Comparison of ENCODE assay signal across 1 cellular context in the genomic region with DNA sequence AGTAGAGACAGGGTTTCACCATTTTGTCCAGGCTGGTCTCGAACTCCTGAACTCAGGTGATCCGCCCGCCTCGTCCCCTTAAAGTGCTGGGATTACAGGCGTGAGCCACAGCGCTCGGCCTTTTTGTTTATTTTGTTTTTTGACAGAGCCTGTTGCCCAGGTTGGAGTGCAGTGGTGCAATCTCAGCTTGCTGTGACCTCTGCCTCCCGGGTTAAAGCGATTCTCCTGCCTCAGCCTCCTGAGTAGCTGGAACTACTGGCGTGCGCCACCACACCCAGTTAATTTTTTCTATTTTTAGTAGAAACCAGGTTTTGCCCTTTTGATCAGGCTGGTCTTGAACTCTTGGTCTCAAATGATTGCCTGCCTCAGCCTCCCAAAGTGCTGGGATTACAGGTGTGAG. TPM values are rescaled to one million over a fixed set of nuclear protein-coding genes. Genes with fewer than 3 reads are reported as not detected.
"Had no signal": no experiment of that assay in that cellular context is flagged by ENCODE, and none has a peak within 500 bp of the region (broad histone marks: within the 10 kb centered on the region; RNA-seq: fewer than 3 reads in every experiment).

No MANE protein-coding gene starts in this region.

RNA-seq across cellular contexts. Expression of a gene that starts 5.2 kb away (rescaled TPM):
- total RNA-seq: progenitor cell of endocrine pancreas had no signal
